ENCODE assay signal across 27 cellular contexts in the genomic region with DNA sequence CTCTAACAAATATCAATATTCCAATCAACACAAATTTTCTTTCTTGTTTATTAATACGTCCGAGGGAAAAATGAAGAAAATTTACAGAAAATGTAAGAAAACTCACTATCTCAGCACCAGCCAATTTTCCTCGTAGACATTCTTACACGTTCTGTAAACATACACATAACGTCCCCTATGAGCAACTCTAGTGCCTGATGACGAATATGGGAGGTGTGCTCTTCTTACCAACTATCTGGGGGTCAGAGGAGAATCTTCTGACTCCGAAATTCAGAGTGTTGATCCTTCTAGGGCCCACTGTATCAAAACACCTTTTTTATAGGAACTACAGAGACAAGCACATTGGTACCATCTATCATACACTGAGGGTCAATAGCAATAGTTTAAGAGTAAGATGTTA.
DNase-seq lines count a peak whose midpoint lies in the region; ATAC-seq and TF ChIP-seq lines count a peak whose summit lies in the region.
"Had no signal": no experiment of that assay in that cellular context is flagged by ENCODE, and none has a peak within 500 bp of the region (broad histone marks: within the 10 kb centered on the region; RNA-seq: fewer than 3 reads in every experiment).

No MANE protein-coding gene starts in this region.

- H3K9me3 Mint-ChIP-seq in HFFc6: peaks cover 18% of the 10 kb centered on the region

- peaks cover 31% of the 10 kb centered on the region for H3K4me1 Mint-ChIP-seq in HFFc6 (ENCODE audit: low read depth)
- H3K4me1 Mint-ChIP-seq: CD4-positive, alpha-beta memory T cell had no signal

- peak overlapping the region; percentile 62 for H3K27ac Mint-ChIP-seq in HFFc6
- H3K27ac Mint-ChIP-seq: CD4-positive, alpha-beta memory T cell had no signal

- no peaks in the 10 kb centered on the region for H3K27me3 Mint-ChIP-seq in HFFc6 (ENCODE audit: insufficient read depth)
- H3K27me3 Mint-ChIP-seq: CD4-positive, alpha-beta memory T cell had no signal

- no peak for DNase-seq in HFFc6
- DNase-seq in choroid plexus epithelial cell (ENCODE audit: low read depth): peak; percentile 41
- DNase-seq in right lobe of liver: no peak
- no peak for DNase-seq in NCI-H1105 treated with DMSO at 0.1 percent for 48 hours (lab: John Stamatoyannopoulos, UW)
- DNase-seq: Caco-2; CD4-positive, alpha-beta memory T cell; DMS 273 treated with DMSO at 0.1 percent for 48 hours; DMS79 treated with DMSO at 0.1 percent for 48 hours; MM.1S; NCI-H1092 treated with DMSO at 0.1 percent for 48 hours; NCI-H146; NCI-H2029; NCI-H2227 treated with DMSO at 0.1 percent for 48 hours; NCI-H510A; NK-92 treated with Interleukin-12 subunit alpha and Interleukin-12 subunit beta, amount 100 ng/mL, for 24 hours; SHP77 treated with DMSO at 0.1 percent for 48 hours had no signal

- 87% methylated on average over 7 of the region's 7 CpGs for WGBS in right lobe of liver (ENCODE audit: insufficient coverage, low coverage, low lambda C conversion rate, missing lambda C conversion rate)

- no peaks in the 10 kb centered on the region for H3K9me3 ChIP-seq in right lobe of liver

- H3K4me3 ChIP-seq in choroid plexus epithelial cell (ENCODE audit: low read depth, low read length): no peak overlapping the region
- no peak overlapping the region for H3K4me3 ChIP-seq in right lobe of liver
- H3K4me3 ChIP-seq in rectal smooth muscle tissue (ENCODE audit: low read length): no peak overlapping the region
- H3K4me3 ChIP-seq: BLaER1, GM12878, GM23248, HAP-1, K562 had no signal

- H3K36me3 Mint-ChIP-seq in HFFc6 (ENCODE audit: low read depth): peaks cover 28% of the 10 kb centered on the region

- peaks cover 0 to 19% (median 9%) of the 10 kb centered on the region in 4 donors for H3K4me1 ChIP-seq in right lobe of liver
- H3K4me1 ChIP-seq in rectal smooth muscle tissue (ENCODE audit: control insufficient read depth, insufficient read depth, low read length): no peaks in the 10 kb centered on the region
- H3K4me1 ChIP-seq: BLaER1 had no signal

- no peak for ATAC-seq in right lobe of liver
- no peak for ATAC-seq in GM21447 (IDR thresholded peaks at IDR 0.05; ENCODE audit: unreplicated experiment)
- ATAC-seq in HG03135 (IDR thresholded peaks at IDR 0.05; ENCODE audit: unreplicated experiment): no peak
- ATAC-seq in HG03571 (IDR thresholded peaks at IDR 0.05; ENCODE audit: unreplicated experiment): no peak
- ATAC-seq: GM12878, K562, SK-N-SH treated with all-trans-retinoic acid at 6 μM for 48 hours had no signal

- no peak overlapping the region for H3K4me3 Mint-ChIP-seq in HFFc6
- H3K4me3 Mint-ChIP-seq: CD4-positive, alpha-beta memory T cell had no signal

- no peaks in the 10 kb centered on the region for H3K27me3 ChIP-seq in right lobe of liver
- H3K27me3 ChIP-seq in rectal smooth muscle tissue (ENCODE audit: control insufficient read depth, insufficient read depth, low read length): no peaks in the 10 kb centered on the region
- H3K27me3 ChIP-seq: BLaER1 had no signal

- H3K36me3 ChIP-seq in right lobe of liver (no peaks in the 10 kb centered on the region), rectal smooth muscle tissue (ENCODE audit: control insufficient read depth, insufficient read depth, low read length) (peaks cover 3% of the 10 kb centered on the region)

- H3K27ac ChIP-seq in right lobe of liver (peak overlapping the region; percentile 48 to 87 (median 78)), rectal smooth muscle tissue (ENCODE audit: low read depth, low read length) (peak overlapping the region; percentile 11)
- H3K27ac ChIP-seq: BLaER1, GM23248, RWPE1 had no signal

- no peak for TF ChIP-seq POLR2A in right lobe of liver (IDR thresholded peaks at IDR 0.05)

- intact Hi-C loops in right lobe of liver (cut with DNase I): no loop called here

- H3K9ac ChIP-seq in rectal smooth muscle tissue (ENCODE audit: low read length): no peak overlapping the region
- H3K9ac ChIP-seq: BLaER1, GM23248 had no signal

- TF ChIP-seq CTCF in HFFc6 (IDR thresholded peaks at IDR 0.05): no peak
- no peak for TF ChIP-seq CTCF in choroid plexus epithelial cell (conservative IDR thresholded peaks at IDR 0.05; ENCODE audit: low read depth, low read length)
- TF ChIP-seq CTCF in right lobe of liver (IDR thresholded peaks at IDR 0.05): no peak
